ENCODE assay signal across 9 cellular contexts in genomic region chr15:97904196-97904572, GRCh38. TPM values are rescaled to one million over a fixed set of nuclear protein-coding genes. Genes with fewer than 3 reads are reported as not detected.
A peak's percentile ranks its signal among the peaks of the same experiment; 100 is the strongest.
DNase-seq lines count a peak whose midpoint lies in the region; FAIRE-seq and TF ChIP-seq lines count a peak whose summit lies in the region.
"Had no signal": no experiment of that assay in that cellular context is flagged by ENCODE, and none has a peak within 500 bp of the region (broad histone marks: within the 10 kb centered on the region; RNA-seq: fewer than 3 reads in every experiment).

No MANE protein-coding gene starts in this region.

- FAIRE-seq in urothelium cell line (lab: Jason Lieb, UNC): no peak
- FAIRE-seq: A204.1 had no signal

- no peaks in the 10 kb centered on the region for H4K20me1 ChIP-seq in KMS-11 (ENCODE audit: insufficient read depth)

- 0 out of 2 replicates have a peak, but pooled peaks have one; percentile 20 for TF ChIP-seq CTCF in KMS-11 (conservative IDR thresholded peaks at IDR 0.05; ENCODE audit: low read depth, low read length)

- H3K36me3 ChIP-seq in KMS-11 (ENCODE audit: insufficient read depth): no peaks in the 10 kb centered on the region

- H3K4me3 ChIP-seq in KMS-11 (IDR thresholded peaks at IDR 0.05; ENCODE audit: insufficient read depth, low read depth, low read length): no peak overlapping the region

- peak; percentile 81 for DNase-seq in DMS 273 (lab: John Stamatoyannopoulos, UW; ENCODE audit: unreplicated experiment)
- no peak for DNase-seq in DMS 273 treated with DMSO at 0.1 percent for 48 hours (lab: John Stamatoyannopoulos, UW)
- DNase-seq in SK-N-DZ (ENCODE audit: low spot score): peak; percentile 51
- peak; percentile 26 to 46 for DNase-seq in erythroblast (lab: John Stamatoyannopoulos, UW)
- peak; percentile 71 for DNase-seq in midbrain (lab: John Stamatoyannopoulos, UW)
- DNase-seq in urothelium cell line (ENCODE audit: low spot score): peak; percentile 87
- DNase-seq in DMS79 treated with DMSO at 0.1 percent for 48 hours (lab: John Stamatoyannopoulos, UW): no peak

- H3K27me3 ChIP-seq in KMS-11 (ENCODE audit: insufficient read depth, low read depth): no peaks in the 10 kb centered on the region

- TF ChIP-seq POLR2A in erythroblast (IDR thresholded peaks at IDR 0.05; ENCODE audit: low read length): no peak

- H3K4me1 ChIP-seq in KMS-11 (ENCODE audit: low read depth, poor library complexity, severe bottlenecking): no peaks in the 10 kb centered on the region

- H3K79me2 ChIP-seq in KMS-11 (ENCODE audit: insufficient read depth, low read depth): no peaks in the 10 kb centered on the region

- H2AFZ ChIP-seq in KMS-11 (ENCODE audit: low read depth): peak overlapping the region; percentile 53; the same call in 1 of the 2 replicates

- H3K9ac ChIP-seq in KMS-11: no peak overlapping the region

- H3K27ac ChIP-seq in KMS-11: no peak overlapping the region

- H3K4me2 ChIP-seq in KMS-11: no peak overlapping the region

RNA-seq across cellular contexts. Expression of gene ARRDC4, which starts 56.3 kb away (rescaled TPM):
- 11.1 and 12.5 TPM in 2 replicates for polyA plus RNA-seq in SK-N-DZ (2014; cell fraction: cytosol; rRNA removed)
- polyA plus RNA-seq in SK-N-DZ (2014; cell fraction: nucleus; rRNA removed): 7.2 and 10.8 TPM in 2 replicates

Comparison
In these comparisons a context has a peak if more than half of its experiments do, and no peak if none do; other contexts are left out.
1. DNase-seq: peak in DMS 273 (single experiment), SK-N-DZ (single experiment), erythroblast (2 of 2), midbrain (single experiment) and urothelium cell line (single experiment); none in DMS 273 treated with DMSO at 0.1 percent for 48 hours (single experiment) and DMS79 treated with DMSO at 0.1 percent for 48 hours (single experiment).